Comparison of ENCODE assay signal across 32 cellular contexts in genomic region chr6:88637761-88638160, GRCh38.
"Had no signal": no experiment of that assay in that cellular context is flagged by ENCODE, and none has a peak within 500 bp of the region (broad histone marks: within the 10 kb centered on the region; RNA-seq: fewer than 3 reads in every experiment).

No MANE protein-coding gene starts in this region.

- H2AFZ ChIP-seq: parathyroid adenoma had no signal

- ATAC-seq: naive thymus-derived CD8-positive, alpha-beta T cell; natural killer cell treated with Interleukin-12 subunit alpha and Interleukin-12 subunit beta and Interleukin-15 and Interleukin-18, amount 100 ng/mL, for 72 hours; psoas muscle; right cardiac atrium; right lobe of liver; stimulated activated memory B cell treated with anti-CD40 and anti-IgM and Interleukin-4, amounts not matched to agents 10 μg/mL and 1 μg/mL and 100 μg/mL, for 72 hours; stimulated activated naive CD8-positive, alpha-beta T cell treated with anti-CD3 and anti-CD28 coated beads, Interleukin-15, amount 100 ng/mL, for 72 hours; stimulated activated naive CD8-positive, alpha-beta T cell treated with anti-CD3 and anti-CD28 coated beads, Interleukin-15, Interleukin-2, amounts not matched to agents 100 U/mL and 50 U/mL, for 24 hours; upper lobe of right lung had no signal

- H3K9ac ChIP-seq: parathyroid adenoma had no signal

- H3K4me3 ChIP-seq: ovary, psoas muscle, right lobe of liver, sigmoid colon, spleen, suprapubic skin, testis, tibial artery, transverse colon, upper lobe of right lung, uterus had no signal

- H3K36me3 Mint-ChIP-seq: natural killer cell treated with Interleukin-12 subunit alpha and Interleukin-12 subunit beta and Interleukin-15 and Interleukin-18, amount 100 ng/mL, for 72 hours; type B pancreatic cell had no signal

- H3K9me3 ChIP-seq: ovary, psoas muscle, right lobe of liver, sigmoid colon, spleen, suprapubic skin, testis, tibial artery, transverse colon, upper lobe of right lung, uterus had no signal

- DNase-seq: naive thymus-derived CD8-positive, alpha-beta T cell; nephron progenitor cell; occipital lobe; ovary; posterior cingulate gyrus; psoas muscle; right cardiac atrium; right lobe of liver; sigmoid colon; small intestine; spleen; stimulated activated CD4-positive, alpha-beta T cell treated with anti-CD3 and anti-CD28 coated beads, Interleukin-12 subunit alpha, Interleukin-12 subunit beta, amount 100 ng/mL, for 4 hours; stimulated activated CD4-positive, alpha-beta T cell treated with anti-CD3 and anti-CD28 coated beads, Interleukin-1b, Interleukin-23, amount 100 ng/mL, for 48 hours; stimulated activated CD4-positive, alpha-beta T cell treated with anti-CD3 and anti-CD28 coated beads, Interleukin-4, amount 100 ng/mL, for 1 hour; stimulated activated CD4-positive, alpha-beta T cell treated with anti-CD3 and anti-CD28 coated beads, Interleukin-4, amount 100 ng/mL, for 4 hours; stimulated activated CD8-positive, alpha-beta memory T cell treated with anti-CD3 and anti-CD28 coated beads, Interleukin-4, amount 100 ng/mL, for 48 hours; stimulated activated naive CD4-positive, alpha-beta T cell; stimulated activated naive CD8-positive, alpha-beta T cell treated with anti-CD3 and anti-CD28 coated beads, Interleukin-15, amount 100 ng/mL, for 72 hours; stimulated activated naive CD8-positive, alpha-beta T cell treated with anti-CD3 and anti-CD28 coated beads, Interleukin-15, Interleukin-2, amounts not matched to agents 100 U/mL and 50 U/mL, for 24 hours; substantia nigra; testis; tibial artery; transverse colon; upper lobe of right lung; uterus had no signal

- H3K4me3 Mint-ChIP-seq: naive thymus-derived CD8-positive, alpha-beta T cell; natural killer cell treated with Interleukin-12 subunit alpha and Interleukin-12 subunit beta and Interleukin-15 and Interleukin-18, amount 100 ng/mL, for 72 hours; nephron progenitor cell; neural crest cell; stimulated activated memory B cell treated with anti-CD40 and anti-IgM and Interleukin-4, amounts not matched to agents 10 μg/mL and 1 μg/mL and 100 μg/mL, for 72 hours; stimulated activated naive CD8-positive, alpha-beta T cell treated with anti-CD3 and anti-CD28 coated beads, Interleukin-15, amount 100 ng/mL, for 72 hours; type B pancreatic cell had no signal

- H3K9me3 Mint-ChIP-seq: naive thymus-derived CD8-positive, alpha-beta T cell; natural killer cell treated with Interleukin-12 subunit alpha and Interleukin-12 subunit beta and Interleukin-15 and Interleukin-18, amount 100 ng/mL, for 72 hours; nephron progenitor cell; neural crest cell; stimulated activated memory B cell treated with anti-CD40 and anti-IgM and Interleukin-4, amounts not matched to agents 10 μg/mL and 1 μg/mL and 100 μg/mL, for 72 hours; stimulated activated naive CD8-positive, alpha-beta T cell treated with anti-CD3 and anti-CD28 coated beads, Interleukin-15, amount 100 ng/mL, for 72 hours; type B pancreatic cell had no signal

- H3K27ac ChIP-seq: ovary, parathyroid adenoma, psoas muscle, right lobe of liver, sigmoid colon, spleen, suprapubic skin, testis, tibial artery, transverse colon, upper lobe of right lung, uterus had no signal

- H3K4me1 ChIP-seq: parathyroid adenoma, psoas muscle, right lobe of liver, testis, transverse colon, upper lobe of right lung, uterus had no signal

- H3K27ac Mint-ChIP-seq: naive thymus-derived CD8-positive, alpha-beta T cell; natural killer cell treated with Interleukin-12 subunit alpha and Interleukin-12 subunit beta and Interleukin-15 and Interleukin-18, amount 100 ng/mL, for 72 hours; nephron progenitor cell; progenitor cell of endocrine pancreas; stimulated activated memory B cell treated with anti-CD40 and anti-IgM and Interleukin-4, amounts not matched to agents 10 μg/mL and 1 μg/mL and 100 μg/mL, for 72 hours; stimulated activated naive CD8-positive, alpha-beta T cell treated with anti-CD3 and anti-CD28 coated beads, Interleukin-15, amount 100 ng/mL, for 72 hours; type B pancreatic cell had no signal

- H3K27me3 ChIP-seq: ovary, right lobe of liver, sigmoid colon, spleen, suprapubic skin, testis, tibial artery, transverse colon, upper lobe of right lung, uterus had no signal

- H3K4me1 Mint-ChIP-seq: neural crest cell had no signal

- FAIRE-seq: small intestine had no signal

- H3K27me3 Mint-ChIP-seq: naive thymus-derived CD8-positive, alpha-beta T cell; natural killer cell treated with Interleukin-12 subunit alpha and Interleukin-12 subunit beta and Interleukin-15 and Interleukin-18, amount 100 ng/mL, for 72 hours; progenitor cell of endocrine pancreas; stimulated activated memory B cell treated with anti-CD40 and anti-IgM and Interleukin-4, amounts not matched to agents 10 μg/mL and 1 μg/mL and 100 μg/mL, for 72 hours; stimulated activated naive CD8-positive, alpha-beta T cell treated with anti-CD3 and anti-CD28 coated beads, Interleukin-15, amount 100 ng/mL, for 72 hours; type B pancreatic cell had no signal

- H3K36me3 ChIP-seq: ovary, right lobe of liver, sigmoid colon, spleen, suprapubic skin, tibial artery, transverse colon, upper lobe of right lung, uterus had no signal

- H3K79me2 ChIP-seq: parathyroid adenoma had no signal
